ENCODE assay signal across 1 cellular context in the genomic region with DNA sequence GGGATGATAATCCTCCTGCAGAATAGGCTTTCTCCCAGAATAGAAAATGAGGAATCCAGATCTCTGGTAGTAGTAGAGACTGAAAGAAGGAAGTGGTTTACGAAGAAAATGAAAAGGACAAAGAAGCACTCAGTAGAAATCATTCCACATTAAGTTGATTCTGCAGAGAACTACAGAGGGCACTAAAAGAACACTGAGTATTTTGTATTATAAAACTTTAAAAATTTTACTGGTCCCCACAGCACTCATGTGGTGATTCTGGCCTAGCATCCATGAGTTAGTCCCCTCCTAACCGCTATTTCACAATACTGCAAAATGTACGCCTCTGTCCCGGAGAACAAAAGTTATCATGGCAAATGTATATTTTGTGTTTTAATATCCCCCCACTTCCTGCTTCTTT.
TF ChIP-seq lines count a peak whose summit lies in the region.

No MANE protein-coding gene starts in this region.

TF ChIP-seq in K562, 482 proteins besides CTCF, POLR2A, EP300 and RAD21 (continued from another document):
- no peak for TF ChIP-seq GTF2B (IDR thresholded peaks at IDR 0.05; ENCODE audit: extremely low read depth, insufficient read length)
- no peak for TF ChIP-seq CEBPG (CRISPR knock-in tag; IDR thresholded peaks at IDR 0.05)
- TF ChIP-seq CEBPG (tag; conservative IDR thresholded peaks at IDR 0.05 in 1 of 2, IDR thresholded peaks at IDR 0.05 in 1 of 2), result peak in 1 of 2 experiments; percentile 38; a peak in 2 of 4 replicates
- TF ChIP-seq MTA2 (IDR thresholded peaks at IDR 0.05; ENCODE audit: low read depth), result no peak
- TF ChIP-seq SREBF2 (CRISPR knock-in tag; IDR thresholded peaks at IDR 0.05), result no peak
- no peak for TF ChIP-seq MYC (IDR thresholded peaks at IDR 0.05; ENCODE audit: low read depth, low read length)
- no peak for TF ChIP-seq MYC (CRISPR knock-in tag; IDR thresholded peaks at IDR 0.05; ENCODE audit: borderline replicate concordance, low read depth)
- TF ChIP-seq ZNF740 (CRISPR knock-in tag; IDR thresholded peaks at IDR 0.05), result no peak
- TF ChIP-seq ZNF740 (tag; IDR thresholded peaks at IDR 0.05), result no peak
- no peak for TF ChIP-seq HBP1 (CRISPR knock-in tag; IDR thresholded peaks at IDR 0.05)
- TF ChIP-seq, protein P1, sequence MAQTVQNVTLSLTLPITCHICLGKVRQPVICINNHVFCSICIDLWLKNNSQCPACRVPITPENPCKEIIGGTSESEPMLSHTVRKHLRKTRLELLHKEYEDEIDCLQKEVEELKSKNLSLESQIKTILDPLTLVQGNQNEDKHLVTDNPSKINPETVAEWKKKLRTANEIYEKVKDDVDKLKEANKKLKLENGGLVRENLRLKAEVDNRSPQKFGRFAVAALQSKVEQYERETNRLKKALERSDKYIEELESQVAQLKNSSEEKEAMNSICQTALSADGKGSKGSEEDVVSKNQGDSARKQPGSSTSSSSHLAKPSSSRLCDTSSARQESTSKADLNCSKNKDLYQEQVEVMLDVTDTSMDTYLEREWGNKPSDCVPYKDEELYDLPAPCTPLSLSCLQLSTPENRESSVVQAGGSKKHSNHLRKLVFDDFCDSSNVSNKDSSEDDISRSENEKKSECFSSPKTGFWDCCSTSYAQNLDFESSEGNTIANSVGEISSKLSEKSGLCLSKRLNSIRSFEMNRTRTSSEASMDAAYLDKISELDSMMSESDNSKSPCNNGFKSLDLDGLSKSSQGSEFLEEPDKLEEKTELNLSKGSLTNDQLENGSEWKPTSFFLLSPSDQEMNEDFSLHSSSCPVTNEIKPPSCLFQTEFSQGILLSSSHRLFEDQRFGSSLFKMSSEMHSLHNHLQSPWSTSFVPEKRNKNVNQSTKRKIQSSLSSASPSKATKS (CRISPR knock-in tag; IDR thresholded peaks at IDR 0.05), result no peak
- no peak for TF ChIP-seq PRMT5 (CRISPR knock-in tag; IDR thresholded peaks at IDR 0.05)
- TF ChIP-seq, protein P2, sequence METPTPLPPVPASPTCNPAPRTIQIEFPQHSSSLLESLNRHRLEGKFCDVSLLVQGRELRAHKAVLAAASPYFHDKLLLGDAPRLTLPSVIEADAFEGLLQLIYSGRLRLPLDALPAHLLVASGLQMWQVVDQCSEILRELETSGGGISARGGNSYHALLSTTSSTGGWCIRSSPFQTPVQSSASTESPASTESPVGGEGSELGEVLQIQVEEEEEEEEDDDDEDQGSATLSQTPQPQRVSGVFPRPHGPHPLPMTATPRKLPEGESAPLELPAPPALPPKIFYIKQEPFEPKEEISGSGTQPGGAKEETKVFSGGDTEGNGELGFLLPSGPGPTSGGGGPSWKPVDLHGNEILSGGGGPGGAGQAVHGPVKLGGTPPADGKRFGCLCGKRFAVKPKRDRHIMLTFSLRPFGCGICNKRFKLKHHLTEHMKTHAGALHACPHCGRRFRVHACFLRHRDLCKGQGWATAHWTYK (CRISPR knock-in tag; IDR thresholded peaks at IDR 0.05), result no peak
- TF ChIP-seq, protein P3, sequence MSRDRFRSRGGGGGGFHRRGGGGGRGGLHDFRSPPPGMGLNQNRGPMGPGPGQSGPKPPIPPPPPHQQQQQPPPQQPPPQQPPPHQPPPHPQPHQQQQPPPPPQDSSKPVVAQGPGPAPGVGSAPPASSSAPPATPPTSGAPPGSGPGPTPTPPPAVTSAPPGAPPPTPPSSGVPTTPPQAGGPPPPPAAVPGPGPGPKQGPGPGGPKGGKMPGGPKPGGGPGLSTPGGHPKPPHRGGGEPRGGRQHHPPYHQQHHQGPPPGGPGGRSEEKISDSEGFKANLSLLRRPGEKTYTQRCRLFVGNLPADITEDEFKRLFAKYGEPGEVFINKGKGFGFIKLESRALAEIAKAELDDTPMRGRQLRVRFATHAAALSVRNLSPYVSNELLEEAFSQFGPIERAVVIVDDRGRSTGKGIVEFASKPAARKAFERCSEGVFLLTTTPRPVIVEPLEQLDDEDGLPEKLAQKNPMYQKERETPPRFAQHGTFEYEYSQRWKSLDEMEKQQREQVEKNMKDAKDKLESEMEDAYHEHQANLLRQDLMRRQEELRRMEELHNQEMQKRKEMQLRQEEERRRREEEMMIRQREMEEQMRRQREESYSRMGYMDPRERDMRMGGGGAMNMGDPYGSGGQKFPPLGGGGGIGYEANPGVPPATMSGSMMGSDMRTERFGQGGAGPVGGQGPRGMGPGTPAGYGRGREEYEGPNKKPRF (IDR thresholded peaks at IDR 0.05; ENCODE audit: low read depth, low read length), result no peak
- TF ChIP-seq ZNF23 (CRISPR knock-in tag; IDR thresholded peaks at IDR 0.05), result no peak
- TF ChIP-seq, protein P4, sequence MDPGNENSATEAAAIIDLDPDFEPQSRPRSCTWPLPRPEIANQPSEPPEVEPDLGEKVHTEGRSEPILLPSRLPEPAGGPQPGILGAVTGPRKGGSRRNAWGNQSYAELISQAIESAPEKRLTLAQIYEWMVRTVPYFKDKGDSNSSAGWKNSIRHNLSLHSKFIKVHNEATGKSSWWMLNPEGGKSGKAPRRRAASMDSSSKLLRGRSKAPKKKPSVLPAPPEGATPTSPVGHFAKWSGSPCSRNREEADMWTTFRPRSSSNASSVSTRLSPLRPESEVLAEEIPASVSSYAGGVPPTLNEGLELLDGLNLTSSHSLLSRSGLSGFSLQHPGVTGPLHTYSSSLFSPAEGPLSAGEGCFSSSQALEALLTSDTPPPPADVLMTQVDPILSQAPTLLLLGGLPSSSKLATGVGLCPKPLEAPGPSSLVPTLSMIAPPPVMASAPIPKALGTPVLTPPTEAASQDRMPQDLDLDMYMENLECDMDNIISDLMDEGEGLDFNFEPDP (CRISPR knock-in tag; IDR thresholded peaks at IDR 0.05), result no peak
- peak; percentile 19; the same call in 1 of the 2 replicates for TF ChIP-seq SPI1 (IDR thresholded peaks at IDR 0.05; ENCODE audit: borderline replicate concordance, low read depth, low read length)
- TF ChIP-seq MTA3 (IDR thresholded peaks at IDR 0.05; ENCODE audit: borderline replicate concordance), result no peak
- no peak for TF ChIP-seq EHMT2 (IDR thresholded peaks at IDR 0.05)
- TF ChIP-seq, protein P5, sequence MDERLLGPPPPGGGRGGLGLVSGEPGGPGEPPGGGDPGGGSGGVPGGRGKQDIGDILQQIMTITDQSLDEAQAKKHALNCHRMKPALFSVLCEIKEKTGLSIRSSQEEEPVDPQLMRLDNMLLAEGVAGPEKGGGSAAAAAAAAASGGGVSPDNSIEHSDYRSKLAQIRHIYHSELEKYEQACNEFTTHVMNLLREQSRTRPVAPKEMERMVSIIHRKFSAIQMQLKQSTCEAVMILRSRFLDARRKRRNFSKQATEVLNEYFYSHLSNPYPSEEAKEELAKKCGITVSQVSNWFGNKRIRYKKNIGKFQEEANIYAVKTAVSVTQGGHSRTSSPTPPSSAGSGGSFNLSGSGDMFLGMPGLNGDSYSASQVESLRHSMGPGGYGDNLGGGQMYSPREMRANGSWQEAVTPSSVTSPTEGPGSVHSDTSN (CRISPR knock-in tag; IDR thresholded peaks at IDR 0.05; ENCODE audit: low read depth), result no peak
- TF ChIP-seq, protein P5 (tag; conservative IDR thresholded peaks at IDR 0.05; ENCODE audit: low read depth), result no peak
- TF ChIP-seq NCOA6 (IDR thresholded peaks at IDR 0.05), result no peak
- TF ChIP-seq NUFIP1 (IDR thresholded peaks at IDR 0.05; ENCODE audit: partially characterized antibody), result no peak
